Comparison of ENCODE assay signal across 34 cellular contexts in the genomic region with DNA sequence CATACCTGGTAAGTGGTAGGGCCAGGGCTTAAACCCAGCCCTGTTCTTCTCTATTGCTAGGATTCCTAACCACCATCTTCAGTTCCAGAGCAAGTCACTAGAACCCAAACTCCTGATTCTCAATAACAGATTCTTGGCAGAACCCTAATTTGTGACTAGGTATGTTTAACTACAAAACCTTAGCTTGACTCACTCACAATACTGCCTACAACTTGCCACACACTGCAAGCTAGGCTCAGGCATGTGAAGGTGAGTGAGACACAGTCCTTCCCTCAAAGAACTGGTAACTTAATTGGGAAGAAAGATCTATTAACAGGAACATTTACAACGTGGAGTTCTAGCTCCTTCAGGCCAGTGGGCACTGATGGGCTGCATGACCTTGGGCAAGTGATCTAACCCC.
"Had no signal": no experiment of that assay in that cellular context is flagged by ENCODE, and none has a peak within 500 bp of the region (broad histone marks: within the 10 kb centered on the region; RNA-seq: fewer than 3 reads in every experiment).

No MANE protein-coding gene starts in this region.

- ATAC-seq: activated CD8-positive, alpha-beta T cell treated with anti-CD3 and anti-CD28 coated beads for 36 hours; activated T-cell treated with anti-CD3 and anti-CD28 coated beads, Interleukin-2, amount 50 U/mL, for 72 hours; activated T-helper 17 cell treated with anti-CD3 and anti-CD28 coated beads, Interleukin-2, amount 50 U/mL, for 72 hours; PC-3; T-cell; T-helper 17 cell had no signal

- H3K4me3 Mint-ChIP-seq: activated CD4-positive, alpha-beta T cell treated with anti-CD3 and anti-CD28 coated beads, Interleukin-2, amount 10 ng/mL, durations not matched to agents 24 days and 14 days; activated CD8-positive, alpha-beta T cell treated with anti-CD3 and anti-CD28 coated beads for 36 hours; activated naive CD4-positive, alpha-beta T cell treated with anti-CD3 and anti-CD28 coated beads, Interleukin-2, amount 50 U/mL, for 24 hours; activated naive CD8-positive, alpha-beta T cell treated with anti-CD3 and anti-CD28 coated beads, Interleukin-2, amount 10 ng/mL, durations not matched to agents 7 days and 5 days; activated T-cell treated with anti-CD3 and anti-CD28 coated beads, Interleukin-2, amount 50 U/mL, for 72 hours; activated T-helper 17 cell treated with anti-CD3 and anti-CD28 coated beads, Interleukin-2, amount 50 U/mL, for 72 hours; T-cell; T-helper 17 cell had no signal

- H3K9me3 Mint-ChIP-seq: activated CD4-positive, alpha-beta T cell treated with anti-CD3 and anti-CD28 coated beads, Interleukin-2, amount 10 ng/mL, durations not matched to agents 24 days and 14 days; activated CD8-positive, alpha-beta T cell treated with anti-CD3 and anti-CD28 coated beads for 36 hours; activated naive CD4-positive, alpha-beta T cell treated with anti-CD3 and anti-CD28 coated beads, Interleukin-2, amount 50 U/mL, for 24 hours; activated naive CD8-positive, alpha-beta T cell treated with anti-CD3 and anti-CD28 coated beads, Interleukin-2, amount 10 ng/mL, durations not matched to agents 7 days and 5 days; activated T-cell treated with anti-CD3 and anti-CD28 coated beads, Interleukin-2, amount 50 U/mL, for 72 hours; activated T-helper 17 cell treated with anti-CD3 and anti-CD28 coated beads, Interleukin-2, amount 50 U/mL, for 72 hours; T-cell had no signal

- H3K4me2 ChIP-seq: KMS-11, SK-N-SH had no signal

- H3K4me1 ChIP-seq: Peyer's patch had no signal

- H3K4me3 ChIP-seq: ascending aorta, Peyer's patch, SJSA1 had no signal

- H3K9me3 ChIP-seq: ascending aorta, Peyer's patch, SJSA1, SK-N-SH had no signal

- H3K4me1 Mint-ChIP-seq: activated CD4-positive, alpha-beta T cell treated with anti-CD3 and anti-CD28 coated beads, Interleukin-2, amount 10 ng/mL, durations not matched to agents 24 days and 14 days; activated naive CD4-positive, alpha-beta T cell treated with anti-CD3 and anti-CD28 coated beads, Interleukin-2, amount 50 U/mL, for 24 hours; activated T-helper 17 cell treated with anti-CD3 and anti-CD28 coated beads, Interleukin-2, amount 50 U/mL, for 72 hours; T-cell; T-helper 17 cell had no signal

- H3K9ac ChIP-seq: KMS-11, SK-N-SH had no signal

- H3K27me3 ChIP-seq: ascending aorta, Peyer's patch, SJSA1 had no signal

- H3K36me3 Mint-ChIP-seq: activated naive CD4-positive, alpha-beta T cell treated with anti-CD3 and anti-CD28 coated beads, Interleukin-2, amount 50 U/mL, for 24 hours; activated naive CD8-positive, alpha-beta T cell treated with anti-CD3 and anti-CD28 coated beads, Interleukin-2, amount 10 ng/mL, durations not matched to agents 7 days and 5 days; T-cell had no signal

- H3K27ac ChIP-seq: ascending aorta, KMS-11, Peyer's patch, SJSA1, WERI-Rb-1 had no signal

- H3K36me3 ChIP-seq: ascending aorta, Peyer's patch, SJSA1 had no signal

- DNase-seq: activated CD4-positive, alpha-beta T cell treated with anti-CD3 and anti-CD28 coated beads for 1 hour; activated CD4-positive, alpha-beta T cell treated with anti-CD3 and anti-CD28 coated beads, Interleukin-2, amount 10 ng/mL, durations not matched to agents 24 days and 14 days; activated CD4-positive, alpha-beta T cell treated with anti-CD3 and anti-CD28 coated beads, Interleukin-2, amount 50 U/mL, for 4 hours; activated CD4-positive, CD25-positive, alpha-beta regulatory T cell; activated CD8-positive, alpha-beta T cell treated with anti-CD3 and anti-CD28 coated beads for 36 hours; activated effector memory CD4-positive, alpha-beta T cell treated with anti-CD3 and anti-CD28 coated beads, Interleukin-2, amount 50 U/mL, for 16 hours; activated naive CD4-positive, alpha-beta T cell; activated naive CD8-positive, alpha-beta T cell treated with anti-CD3 and anti-CD28 coated beads, Interleukin-2, amount 10 ng/mL, durations not matched to agents 7 days and 5 days; activated T-cell treated with anti-CD3 and anti-CD28 coated beads, Interleukin-2, amount 50 U/mL, for 1 hour; activated T-cell treated with anti-CD3 and anti-CD28 coated beads, Interleukin-2, amount 50 U/mL, for 72 hours; amygdala; NCI-H1092 treated with DMSO at 0.1 percent for 48 hours; NCI-H1417; NCI-H187; NCI-H2029 treated with DMSO at 0.1 percent for 48 hours; NCI-H2107; NCI-H2171; NCI-H510A; NCI-H526; NCI-H748 treated with DMSO at 0.1 percent for 48 hours; NK-92 treated with Interleukin-12 subunit alpha and Interleukin-12 subunit beta, amount 100 ng/mL, for 24 hours; PC-3; Peyer's patch; RPMI8226; SHP77 treated with DMSO at 0.1 percent for 48 hours; SK-N-SH; T-cell; T-helper 17 cell had no signal

- H3K27ac Mint-ChIP-seq: activated CD4-positive, alpha-beta T cell treated with anti-CD3 and anti-CD28 coated beads, Interleukin-2, amount 10 ng/mL, durations not matched to agents 24 days and 14 days; activated CD8-positive, alpha-beta T cell treated with anti-CD3 and anti-CD28 coated beads for 36 hours; activated naive CD4-positive, alpha-beta T cell treated with anti-CD3 and anti-CD28 coated beads, Interleukin-2, amount 50 U/mL, for 24 hours; activated naive CD8-positive, alpha-beta T cell treated with anti-CD3 and anti-CD28 coated beads, Interleukin-2, amount 10 ng/mL, durations not matched to agents 7 days and 5 days; activated T-cell treated with anti-CD3 and anti-CD28 coated beads, Interleukin-2, amount 50 U/mL, for 72 hours; activated T-helper 17 cell treated with anti-CD3 and anti-CD28 coated beads, Interleukin-2, amount 50 U/mL, for 72 hours; T-cell; T-helper 17 cell had no signal
